1 cellular context compared by ENCODE assay signal in genomic region chr15:45200001-45200798, GRCh38.
TF ChIP-seq lines count a peak whose summit lies in the region.

No MANE protein-coding gene starts in this region.

TF ChIP-seq in HepG2, 621 proteins besides CTCF, POLR2A, EP300 and RAD21 (continued from another document and continues in another):
- TF ChIP-seq CEBPZ (IDR thresholded peaks at IDR 0.05; ENCODE audit: low read length) (no peak), PHF21A (CRISPR knock-in tag; IDR thresholded peaks at IDR 0.05) (peak; percentile 86), RFXANK (CRISPR knock-in tag; IDR thresholded peaks at IDR 0.05) (0 out of 2 replicates have a peak, but pooled peaks have one; percentile 21), YEATS4 (CRISPR knock-in tag; IDR thresholded peaks at IDR 0.05; ENCODE audit: borderline replicate concordance) (peak; percentile 62; the same call in 1 of the 2 replicates), NAIF1 (CRISPR knock-in tag; IDR thresholded peaks at IDR 0.05; ENCODE audit: borderline replicate concordance) (peak; percentile 87), THAP11 (CRISPR knock-in tag; IDR thresholded peaks at IDR 0.05) (peak; percentile 73), ZNF772 (CRISPR knock-in tag; IDR thresholded peaks at IDR 0.05) (peak; percentile 82), ASH2L (IDR thresholded peaks at IDR 0.05; ENCODE audit: insufficient read length, low read depth, low read length) (peak; percentile 90), ZNF282 (IDR thresholded peaks at IDR 0.05; ENCODE audit: partially characterized antibody) (no peak), CENPBD1 (CRISPR knock-in tag; IDR thresholded peaks at IDR 0.05; ENCODE audit: borderline replicate concordance, low read depth) (no peak), ZNF432 (CRISPR knock-in tag; IDR thresholded peaks at IDR 0.05; ENCODE audit: borderline replicate concordance) (no peak), ESRRA (CRISPR knock-in tag; IDR thresholded peaks at IDR 0.05; ENCODE audit: low read depth) (peak; percentile 89; the same call in 1 of the 2 replicates), WIZ (CRISPR knock-in tag; IDR thresholded peaks at IDR 0.05) (no peak), POGZ (CRISPR knock-in tag; IDR thresholded peaks at IDR 0.05) (peak; percentile 61; the same call in 1 of the 2 replicates), ISL2 (CRISPR knock-in tag; IDR thresholded peaks at IDR 0.05) (no peak), UBTF (CRISPR knock-in tag; IDR thresholded peaks at IDR 0.05) (no peak; the same call in 1 of the 2 replicates), GABPA (IDR thresholded peaks at IDR 0.05; ENCODE audit: low read depth, low read length) (no peak), GABPA (CRISPR knock-in tag; IDR thresholded peaks at IDR 0.05; ENCODE audit: low read depth) (peak; percentile 34; the same call in 1 of the 2 replicates), ZBTB49 (CRISPR knock-in tag; IDR thresholded peaks at IDR 0.05; ENCODE audit: borderline replicate concordance) (no peak), ZNF569 (CRISPR knock-in tag; IDR thresholded peaks at IDR 0.05; ENCODE audit: borderline replicate concordance) (no peak), ZNF639 (CRISPR knock-in tag; conservative IDR thresholded peaks at IDR 0.05) (no peak; the same call in 1 of the 2 replicates), KLF9 (CRISPR knock-in tag; IDR thresholded peaks at IDR 0.05; ENCODE audit: low read depth) (no peak), HNRNPH1 (optimal IDR thresholded peaks at IDR 0.05; ENCODE audit: low read depth, low read length) (no peak), ZBTB14 (CRISPR knock-in tag; IDR thresholded peaks at IDR 0.05) (no peak), ZNF367 (CRISPR knock-in tag; IDR thresholded peaks at IDR 0.05; ENCODE audit: borderline replicate concordance) (no peak), HIVEP1 (CRISPR knock-in tag; IDR thresholded peaks at IDR 0.05) (no peak; the same call in 1 of the 2 replicates), ZNF503 (CRISPR knock-in tag; IDR thresholded peaks at IDR 0.05) (peak; percentile 82), PAF1 (CRISPR knock-in tag; IDR thresholded peaks at IDR 0.05) (no peak), TRAFD1 (CRISPR knock-in tag; IDR thresholded peaks at IDR 0.05; ENCODE audit: borderline replicate concordance) (no peak), EEA1 (CRISPR knock-in tag; IDR thresholded peaks at IDR 0.05; ENCODE audit: borderline replicate concordance) (no peak; the same call in 1 of the 2 replicates), GATA4 (IDR thresholded peaks at IDR 0.05; ENCODE audit: borderline replicate concordance, low read depth) (no peak), NFYB (CRISPR knock-in tag; IDR thresholded peaks at IDR 0.05) (no peak), SNAI1 (CRISPR knock-in tag; IDR thresholded peaks at IDR 0.05; ENCODE audit: borderline replicate concordance) (no peak), ZNF136 (CRISPR knock-in tag; IDR thresholded peaks at IDR 0.05; ENCODE audit: low read depth) (no peak), HMG20B (CRISPR knock-in tag; conservative IDR thresholded peaks at IDR 0.05) (no peak; the same call in 1 of the 2 replicates), ONECUT2 (CRISPR knock-in tag; IDR thresholded peaks at IDR 0.05) (peak; percentile 93), TSC22D2 (CRISPR knock-in tag; IDR thresholded peaks at IDR 0.05; ENCODE audit: borderline replicate concordance) (no peak), TARDBP (CRISPR knock-in tag; IDR thresholded peaks at IDR 0.05) (peak; percentile 93), IRF9 (CRISPR knock-in tag; IDR thresholded peaks at IDR 0.05; ENCODE audit: borderline replicate concordance) (peak; percentile 83; the same call in 1 of the 2 replicates), HIC2 (CRISPR knock-in tag; IDR thresholded peaks at IDR 0.05; ENCODE audit: low read depth) (0 out of 2 replicates have a peak, but pooled peaks have one; percentile 9), KAT8 (CRISPR knock-in tag; IDR thresholded peaks at IDR 0.05) (peak; percentile 77), CERS6 (CRISPR knock-in tag; IDR thresholded peaks at IDR 0.05) (no peak)
